ENCODE assay signal across 9 cellular contexts in the genomic region with DNA sequence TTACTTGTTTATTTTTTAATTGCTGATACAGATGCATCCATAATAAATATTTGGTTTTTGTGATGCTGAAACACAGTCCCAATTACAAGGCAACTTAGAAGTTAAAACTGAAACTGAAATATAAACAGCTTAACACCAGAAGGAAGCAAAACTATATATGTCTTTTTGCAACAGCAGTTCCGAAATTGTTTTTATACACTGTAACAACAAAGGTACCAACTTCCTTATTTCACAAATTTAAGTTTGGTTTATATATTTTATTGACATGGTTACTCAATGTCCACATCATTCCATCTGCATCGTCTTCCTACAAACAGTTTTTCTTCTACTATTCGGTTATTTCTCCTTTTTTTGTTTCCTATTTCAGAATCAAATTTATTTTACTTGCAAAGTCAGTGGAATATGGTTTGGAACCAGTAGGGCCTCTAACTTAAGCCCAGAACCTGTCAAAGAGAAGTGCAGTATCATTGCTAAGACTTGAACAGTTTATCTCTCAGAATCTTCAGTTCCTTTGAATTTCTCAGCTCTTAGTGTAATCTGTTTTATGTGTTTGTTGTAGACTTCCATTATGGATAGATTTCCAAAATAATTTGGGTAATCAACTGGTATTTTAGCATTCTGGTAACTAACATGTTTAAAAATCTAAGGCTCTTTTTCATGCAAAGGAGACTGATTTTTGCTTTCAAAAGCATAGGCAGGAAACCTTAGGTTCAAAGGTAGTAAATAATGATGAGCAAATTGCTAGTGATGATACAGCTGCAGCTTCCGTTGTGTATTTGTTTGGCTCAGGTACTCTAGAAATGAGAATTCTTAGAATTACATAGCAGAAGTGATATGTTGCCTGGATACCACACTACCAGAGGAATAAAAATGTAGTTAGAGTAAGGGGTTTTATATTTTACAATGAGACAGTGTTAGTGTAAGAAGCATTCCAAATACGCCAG. TPM values are rescaled to one million over a fixed set of nuclear protein-coding genes. Genes with fewer than 3 reads are reported as not detected.
DNase-seq lines count a peak whose midpoint lies in the region; ATAC-seq, FAIRE-seq and TF ChIP-seq lines count a peak whose summit lies in the region.
"Had no signal": no experiment of that assay in that cellular context is flagged by ENCODE, and none has a peak within 500 bp of the region (broad histone marks: within the 10 kb centered on the region; RNA-seq: fewer than 3 reads in every experiment).

No MANE protein-coding gene starts in this region.

- H2AFZ ChIP-seq in K562 (ENCODE audit: low read depth, low read length): no peak overlapping the region

- no peak for FAIRE-seq in K562 (lab: Jason Lieb, UNC)

- no peaks in the 10 kb centered on the region for H3K9me1 ChIP-seq in K562 (ENCODE audit: control insufficient read depth, insufficient read depth, low read length)

- H3K36me3 ChIP-seq in K562 (ENCODE audit: control insufficient read depth, insufficient read depth, low read length): no peaks in the 10 kb centered on the region
- H3K36me3 ChIP-seq: cardiac muscle cell had no signal

- no peaks in the 10 kb centered on the region for H3K27me3 ChIP-seq in K562 (ENCODE audit: control insufficient read depth in 2 of 2, insufficient read depth in 2 of 2, low read length in 2 of 2)
- H3K27me3 ChIP-seq: cardiac muscle cell had no signal

- peaks cover 62% of the 10 kb centered on the region for H3K4me1 Mint-ChIP-seq in stimulated activated naive CD8-positive, alpha-beta T cell treated with anti-CD3 and anti-CD28 coated beads, Interleukin-15, amount 100 ng/mL, for 72 hours

- DNase-seq in DMS53 (lab: John Stamatoyannopoulos, UW): peak; percentile 82
- DNase-seq in K562 (ENCODE audit: extremely low read depth in 1 of 4, low spot score in 3 of 4): no peak
- DNase-seq in stimulated activated naive CD8-positive, alpha-beta T cell treated with anti-CD3 and anti-CD28 coated beads, Interleukin-15, amount 100 ng/mL, for 72 hours: no peak
- DNase-seq in AG08395 (ENCODE audit: low spot score): no peak
- no peak for DNase-seq in hypothalamus (lab: John Stamatoyannopoulos, UW)
- no peak for DNase-seq in DMS 273 (lab: John Stamatoyannopoulos, UW; ENCODE audit: unreplicated experiment)

- no peak overlapping the region for H3K4me2 ChIP-seq in K562 (ENCODE audit: insufficient read depth, low read length)

- H4K20me1 ChIP-seq in K562 (replicated peaks; ENCODE audit: control insufficient read depth, insufficient read depth, low read length): peaks cover 13% of the 10 kb centered on the region; the same call in 1 of the 2 replicates

- no peak overlapping the region for H3K9ac ChIP-seq in K562 (ENCODE audit: insufficient read depth in 1 of 2, low read depth in 2 of 2, low read length in 2 of 2)

- H3K4me3 ChIP-seq in K562: no peak overlapping the region
- H3K4me3 ChIP-seq: cardiac muscle cell had no signal

- H3K79me2 ChIP-seq in K562 (ENCODE audit: control insufficient read depth, insufficient read depth, low read length): peaks cover 2% of the 10 kb centered on the region; the same call in 1 of the 3 replicates

- no peaks in the 10 kb centered on the region for H3K27me3 Mint-ChIP-seq in stimulated activated naive CD8-positive, alpha-beta T cell treated with anti-CD3 and anti-CD28 coated beads, Interleukin-15, amount 100 ng/mL, for 72 hours

- H3K4me1 ChIP-seq in K562 (replicated peaks in 1 of 2; ENCODE audit: control insufficient read depth in 2 of 2, insufficient read depth in 2 of 2, low read length in 2 of 2): peaks cover 10 to 14% of the 10 kb centered on the region in 2 experiments

- no TSS peak for BruUV-seq in K562 (replicated peaks; lab: Mats Ljungman, UMichigan)

- intact Hi-C loops in K562 (cut with micrococcal nuclease): no loop called here

- POLR2A ChIA-PET in K562 (lab: Yijun Ruan, JAX): interaction anchor here (1.0 to 1.2 kb wide), 2 partner anchors 8 to 9 kb away, joined by 4 to 7 read pairs; a partner anchor contains a TSS

- H3K9me3 Mint-ChIP-seq in stimulated activated naive CD8-positive, alpha-beta T cell treated with anti-CD3 and anti-CD28 coated beads, Interleukin-15, amount 100 ng/mL, for 72 hours: no peaks in the 10 kb centered on the region

- CTCF ChIA-PET in K562 (lab: Yijun Ruan, JAX; ENCODE audit: low intra/inter-chr PET ratio): no interaction called here

- in situ Hi-C loops in K562 (cut with MboI): no loop called here

- TF ChIP-seq CTCF in K562 (IDR thresholded peaks at IDR 0.05 in 2 of 3, conservative IDR thresholded peaks at IDR 0.05 in 1 of 3; ENCODE audit: insufficient read depth in 2 of 3, low read depth in 1 of 3, low read length in 3 of 3): no peak

- no peak for TF ChIP-seq EP300 in K562 (IDR thresholded peaks at IDR 0.05; ENCODE audit: low read length)

- peak overlapping the region; percentile 93 to 98 for H3K27ac Mint-ChIP-seq in stimulated activated naive CD8-positive, alpha-beta T cell treated with anti-CD3 and anti-CD28 coated beads, Interleukin-15, amount 100 ng/mL, for 72 hours

- no peak overlapping the region for H3K27ac ChIP-seq in K562 (ENCODE audit: extremely low read depth, low read depth, low read length)
- H3K27ac ChIP-seq: cardiac muscle cell had no signal

- peak; percentile 43 for ATAC-seq in GM19452 (IDR thresholded peaks at IDR 0.05; ENCODE audit: unreplicated experiment)
- ATAC-seq in HG03469 (IDR thresholded peaks at IDR 0.05; ENCODE audit: unreplicated experiment): peak; percentile 45
- ATAC-seq in K562: 0 out of 3 replicates have a peak, but pooled peaks have one; percentile 11
- peak; percentile 92 for ATAC-seq in stimulated activated naive CD8-positive, alpha-beta T cell treated with anti-CD3 and anti-CD28 coated beads, Interleukin-15, amount 100 ng/mL, for 72 hours

- 52% methylated on average over 5 of the region's 5 CpGs for WGBS in K562 (ENCODE audit: insufficient coverage, low coverage, missing lambda C conversion rate)

- H3K4me3 Mint-ChIP-seq in stimulated activated naive CD8-positive, alpha-beta T cell treated with anti-CD3 and anti-CD28 coated beads, Interleukin-15, amount 100 ng/mL, for 72 hours: peak overlapping the region; percentile 80 to 85

- TF ChIP-seq POLR2A in K562 (conservative IDR thresholded peaks at IDR 0.05): no peak

- no peaks in the 10 kb centered on the region for H3K9me3 ChIP-seq in K562 (replicated peaks; ENCODE audit: control insufficient read depth, insufficient read depth, low read depth, low read length)

- no peak for TF ChIP-seq RAD21 in K562 (CRISPR knock-in tag; conservative IDR thresholded peaks at IDR 0.05 in 1 of 2, IDR thresholded peaks at IDR 0.05 in 1 of 2)

TF ChIP-seq in K562, 482 proteins besides CTCF, POLR2A, EP300 and RAD21 (continues in another document):
- TF ChIP-seq RBM39 (optimal IDR thresholded peaks at IDR 0.05; ENCODE audit: low read depth, low read length): no peak
- TF ChIP-seq RBM17 (IDR thresholded peaks at IDR 0.05; ENCODE audit: borderline replicate concordance, low read depth, low read length): no peak
- no peak for TF ChIP-seq FOXA1 (IDR thresholded peaks at IDR 0.05; ENCODE audit: borderline replicate concordance)

RNA-seq across cellular contexts. Expression of a gene that starts 8.2 kb away (rescaled TPM):
- 922 and 1,034 TPM in 2 replicates for total RNA-seq in K562 (2011; cell fraction: chromatin; rRNA removed; ENCODE audit: low replicate concordance)
- 638 and 697 TPM in 2 replicates for total RNA-seq in K562 (2011; cell fraction: nucleolus; rRNA removed)
- total RNA-seq in K562 (2011; cell fraction: nucleoplasm; rRNA removed): 726 and 788 TPM in 2 replicates
- total RNA-seq in K562 (2014; rRNA removed) (1,997 and 2,012 TPM in 2 replicates), K562 (2014; rRNA removed; fragmentation: Illumina TruSeq; extraction: Trizol) (3,028 and 3,355 TPM in 2 replicates), K562 (2015; rRNA removed; fragmentation: Illumina TruSeq; extraction: Trizol) (3,824 and 3,966 TPM in 2 replicates), K562 (2021) (1,725 and 2,194 TPM in 2 replicates)
- polyA plus RNA-seq in K562 (2011; rRNA removed) (2,026 and 3,646 TPM in 2 replicates), K562 (2014; fragmentation: Illumina TruSeq; extraction: Trizol) (2,832 and 3,374 TPM in 2 replicates), K562 (2014; fragmentation: Nextera tagmentation; extraction: Ambion mirVana) (1,000 to 10,000 TPM; 1,250 to 2,773 TPM), K562 (2014; rRNA removed) (1,654 and 2,779 TPM in 2 replicates)
- polyA plus RNA-seq in K562 (2011; cell fraction: cytosol; rRNA removed): 1,629 and 2,064 TPM in 2 replicates
- polyA plus RNA-seq in K562 (2011; cell fraction: nucleus; rRNA removed): 1,239 and 1,514 TPM in 2 replicates
- polyA plus RNA-seq in K562 (2012): 1,190 and 3,517 TPM in 2 replicates
- polyA minus RNA-seq in K562 (2011; rRNA and poly(A)+ RNA removed): 4,618 and 6,754 TPM in 2 replicates
- polyA minus RNA-seq in K562 (2011; cell fraction: cytosol; rRNA and poly(A)+ RNA removed): 801 and 1,496 TPM in 2 replicates
- polyA minus RNA-seq in K562 (2011; cell fraction: nucleus; rRNA and poly(A)+ RNA removed): 597 and 894 TPM in 2 replicates

Comparison
In these comparisons a context has a peak if more than half of its experiments do, and no peak if none do; other contexts are left out.
1. ATAC-seq: peak in every context shown above with its lines; median percentile 92 in stimulated activated naive CD8-positive, alpha-beta T cell treated with anti-CD3 and anti-CD28 coated beads, Interleukin-15, amount 100 ng/mL, for 72 hours; 45 in HG03469; 43 in GM19452; 11 in K562.